8 cellular contexts compared by ENCODE assay signal in genomic region chr19:1725100-1726064, GRCh38. TPM values are rescaled to one million over a fixed set of nuclear protein-coding genes. Genes with fewer than 3 reads are reported as not detected.
DNase-seq lines count a peak whose midpoint lies in the region; ATAC-seq, FAIRE-seq and TF ChIP-seq lines count a peak whose summit lies in the region.

No MANE protein-coding gene starts in this region.

- H4K20me1 ChIP-seq in neural cell (ENCODE audit: insufficient read depth) = no peaks in the 10 kb centered on the region

- no peaks in the 10 kb centered on the region for H3K36me3 ChIP-seq in neural cell (ENCODE audit: insufficient read depth, low read length)

- peak overlapping the region; percentile 39 for H3K27ac ChIP-seq in neural cell (ENCODE audit: low read length)

- no peak for FAIRE-seq in D721Med (lab: Jason Lieb, UNC)

- H2AFZ ChIP-seq in neural cell (ENCODE audit: low read depth, low read length) = peak overlapping the region; percentile 76

- H3K4me3 ChIP-seq in fibroblast of the aortic adventitia (ENCODE audit: low read depth, low read length) = peak overlapping the region; percentile 68
- H3K4me3 ChIP-seq in neural cell (ENCODE audit: low read length) = peak overlapping the region; percentile 70

- no peaks in the 10 kb centered on the region for H3K36me3 Mint-ChIP-seq in type B pancreatic cell

- TF ChIP-seq EP300 in neural cell (conservative IDR thresholded peaks at IDR 0.05; ENCODE audit: poor library complexity, severe bottlenecking) = peak; percentile 13

- H3K9me3 Mint-ChIP-seq in type B pancreatic cell = no peaks in the 10 kb centered on the region

- H3K4me2 ChIP-seq in neural cell (ENCODE audit: low read length) = peak overlapping the region; percentile 44

- no peaks in the 10 kb centered on the region for H3K9me3 ChIP-seq in neural cell (ENCODE audit: low read length)

- H3F3A ChIP-seq in neural cell (ENCODE audit: insufficient read depth, low read length, poor library complexity, severe bottlenecking) = no peaks in the 10 kb centered on the region

- peak overlapping the region; percentile 74 for H3K9ac ChIP-seq in neural cell (ENCODE audit: low read length)

- no peak for ATAC-seq in GM18858 (IDR thresholded peaks at IDR 0.05; ENCODE audit: unreplicated experiment)

- no peaks in the 10 kb centered on the region for H3K27me3 ChIP-seq in neural cell (ENCODE audit: insufficient read depth, low read depth, low read length)

- TF ChIP-seq CTCF in D721Med (IDR thresholded peaks at IDR 0.05; ENCODE audit: insufficient read depth, missing control alignments) (no peak), fibroblast of the aortic adventitia (IDR thresholded peaks at IDR 0.05; ENCODE audit: insufficient read depth, low read length) (peak; percentile 5), neural cell (IDR thresholded peaks at IDR 0.05; ENCODE audit: poor library complexity, severe bottlenecking) (peak; percentile 14), type B pancreatic cell (conservative IDR thresholded peaks at IDR 0.05) (no peak)

- peaks cover 3% of the 10 kb centered on the region for H3K4me1 Mint-ChIP-seq in type B pancreatic cell (ENCODE audit: unreplicated experiment)

- no peak for TF ChIP-seq RAD21 in neural cell (conservative IDR thresholded peaks at IDR 0.05)

- H3K9me2 ChIP-seq in neural cell (ENCODE audit: insufficient read depth, low read length) = no peaks in the 10 kb centered on the region

- H3K79me2 ChIP-seq in neural cell (replicated peaks; ENCODE audit: insufficient read depth, low read length) = no peaks in the 10 kb centered on the region

- DNase-seq in D721Med (ENCODE audit: insufficient read length, low spot score) (peak; percentile 99), NCI-H1048 (lab: John Stamatoyannopoulos, UW) (peak; percentile 18), fibroblast of the aortic adventitia (ENCODE audit: low read depth) (peak; percentile 34), type B pancreatic cell (ENCODE audit: extremely low spot score, unreplicated experiment) (peak; percentile 82), NCI-H2107 (lab: John Stamatoyannopoulos, UW) (no peak)
- peak; percentile 79 for DNase-seq in activated CD8-positive, alpha-beta memory T cell treated with anti-CD3 and anti-CD28 coated beads, Interleukin-2, amount 50 U/mL, for 48 hours

- H3K27me3 Mint-ChIP-seq in type B pancreatic cell = peaks cover 59% of the 10 kb centered on the region

- H3K27ac Mint-ChIP-seq in type B pancreatic cell = no peak overlapping the region

- peak overlapping the region; percentile 76 for H3K4me3 Mint-ChIP-seq in type B pancreatic cell

TF ChIP-seq in neural cell, 6 proteins besides CTCF, POLR2A, EP300 and RAD21:
- TF ChIP-seq POLR2AphosphoS5 (IDR thresholded peaks at IDR 0.05) (peak; percentile 58), REST (IDR thresholded peaks at IDR 0.05; ENCODE audit: borderline replicate concordance) (peak; percentile 35), MXI1 (conservative IDR thresholded peaks at IDR 0.05; ENCODE audit: poor library complexity, severe bottlenecking) (peak; percentile 35), SMC3 (conservative IDR thresholded peaks at IDR 0.05; ENCODE audit: poor library complexity) (no peak), TAF1 (IDR thresholded peaks at IDR 0.05; ENCODE audit: low read depth) (no peak), EZH2 (IDR thresholded peaks at IDR 0.05; ENCODE audit: borderline replicate concordance, insufficient read depth, low read length, poor library complexity, severe bottlenecking) (no peak)
TF ChIP-seq in neural cell: peak in this region for 3.

RNA-seq across cellular contexts. Expression of gene ONECUT3, which starts 27.9 kb away (rescaled TPM):
- total RNA-seq in fibroblast of the aortic adventitia (ENCODE audit: low replicate concordance) = not detected in 2 replicates
- polyA plus RNA-seq in neural cell = 0.45 and 1.6 TPM in 2 replicates
- polyA minus RNA-seq in neural cell = 1.2 TPM in 2 replicates
- total RNA-seq in type B pancreatic cell (ENCODE audit: low replicate concordance) = 0.94 and 5.9 TPM in 2 replicates

Comparison
In these comparisons a context has a peak if more than half of its experiments do, and no peak if none do; other contexts are left out.
1. CTCF ChIP-seq: peak in fibroblast of the aortic adventitia (single experiment) and neural cell (single experiment); none in D721Med (single experiment) and type B pancreatic cell (single experiment).